ENCODE assay signal across 8 cellular contexts in the genomic region with DNA sequence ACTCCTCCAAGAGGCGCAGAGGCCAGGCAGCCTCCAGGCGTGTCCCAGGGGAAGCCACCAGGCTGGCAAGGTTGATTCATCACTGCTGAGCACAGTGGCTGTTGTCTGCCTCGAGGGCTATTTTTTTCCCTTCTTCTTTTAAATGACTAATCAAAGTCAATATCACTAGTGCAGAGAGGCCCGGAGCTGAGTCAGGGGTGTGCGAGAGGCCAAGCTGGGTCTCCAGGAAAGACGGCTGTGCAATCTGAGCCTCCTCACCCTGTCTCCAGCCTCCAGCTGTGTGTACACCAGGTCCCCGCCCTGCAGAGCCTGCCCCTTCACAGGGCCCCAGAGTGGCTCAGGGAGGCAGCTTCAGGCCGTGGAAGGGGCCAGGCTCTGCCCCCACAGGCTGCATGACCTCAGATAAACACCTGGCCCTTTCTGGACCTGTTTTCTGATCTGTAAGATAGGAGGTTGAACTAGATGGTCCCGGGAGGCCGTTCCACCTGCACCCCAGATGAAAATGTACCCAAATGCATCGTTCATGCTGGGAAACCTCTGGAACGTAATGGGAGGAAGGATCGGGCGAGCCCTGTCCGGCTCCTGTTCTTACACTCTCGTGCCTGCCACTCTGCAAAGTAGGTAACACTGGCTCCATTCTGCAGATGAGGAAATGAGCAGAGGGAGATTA. TPM values are rescaled to one million over a fixed set of nuclear protein-coding genes. Genes with fewer than 3 reads are reported as not detected.
DNase-seq lines count a peak whose midpoint lies in the region; ATAC-seq and TF ChIP-seq lines count a peak whose summit lies in the region.

No MANE protein-coding gene starts in this region.

- H3K27ac ChIP-seq in C4-2B = peak overlapping the region; percentile 52
- no peak overlapping the region for H3K27ac ChIP-seq in gastrocnemius medialis

- TF ChIP-seq CTCF in C4-2B (conservative IDR thresholded peaks at IDR 0.05) (no peak), cardiac fibroblast (IDR thresholded peaks at IDR 0.05; ENCODE audit: low read depth, low read length) (no peak), gastrocnemius medialis (IDR thresholded peaks at IDR 0.05 in 4 of 5, conservative IDR thresholded peaks at IDR 0.05 in 1 of 5) (no peak)

- DNase-seq in HS-27A (ENCODE audit: low read depth) (peak; percentile 83), RPMI7951 (ENCODE audit: low read depth) (peak; percentile 100), cardiac fibroblast (ENCODE audit: low read depth in 2 of 2) (peak; percentile 85 to 98), pulmonary artery endothelial cell (ENCODE audit: low read depth, low spot score) (peak; percentile 79), gastrocnemius medialis (no peak), NCI-H526 treated with DMSO at 0.1 percent for 48 hours (lab: John Stamatoyannopoulos, UW) (no peak)

- intact Hi-C loops in gastrocnemius medialis (cut with DNase I; ENCODE audit: low total_unique reads) = loop anchor here (5.0 kb wide), 1 partner anchor 33 kb away; a partner anchor contains a TSS

- TF ChIP-seq POLR2A in GM18505 (IDR thresholded peaks at IDR 0.05; ENCODE audit: borderline replicate concordance, extremely low read depth, insufficient read depth, insufficient read length) (no peak), gastrocnemius medialis (IDR thresholded peaks at IDR 0.05) (no peak)

- ATAC-seq in GM18505 (IDR thresholded peaks at IDR 0.05; ENCODE audit: unreplicated experiment) (no peak), gastrocnemius medialis (no peak)

- H3K9me3 ChIP-seq in gastrocnemius medialis = no peaks in the 10 kb centered on the region

- no peaks in the 10 kb centered on the region for H3K27me3 ChIP-seq in gastrocnemius medialis

- H3K4me3 ChIP-seq in cardiac fibroblast (replicated peaks in 1 of 2; ENCODE audit: low read depth in 2 of 2, low read length in 2 of 2) = peak overlapping the region in 1 of 2 donors; percentile 81
- H3K4me3 ChIP-seq in gastrocnemius medialis = no peak overlapping the region

- no peaks in the 10 kb centered on the region for H3K36me3 ChIP-seq in gastrocnemius medialis

- in situ Hi-C loops in gastrocnemius medialis (cut with MboI; ENCODE audit: low sequenced_read_pairs in 4 of 4) = loop anchor here in 1 of 4 donors (10.0 kb wide), 1 partner anchor 101 kb away; no protein-coding TSS in a partner anchor

- peaks cover 7 to 21% of the 10 kb centered on the region in 2 donors for H3K4me1 ChIP-seq in gastrocnemius medialis

RNA-seq across cellular contexts. Expression of a gene that starts 3.7 kb away (rescaled TPM):
- 36.4 and 45.6 TPM in 2 replicates for total RNA-seq in RPMI7951 (2014; rRNA removed; shearing (Covaris generic))
- total RNA-seq in pulmonary artery endothelial cell (21.8 and 23.5 TPM in 2 replicates), gastrocnemius medialis (1 to 10 TPM in 3 of 4 donors, under 1 TPM in 1; 0.83 to 8.1 (median 3.2) TPM)

RNA-seq across cellular contexts. Expression of a gene that starts 22.8 kb away (rescaled TPM):
- 19.8 and 20.7 TPM in 2 replicates for total RNA-seq in RPMI7951 (2014; rRNA removed; shearing (Covaris generic))
- total RNA-seq in pulmonary artery endothelial cell (10.4 and 11.9 TPM in 2 replicates), gastrocnemius medialis (1 to 10 TPM; 3.2 to 9.4 (median 7.6) TPM)

RNA-seq across cellular contexts. Expression of a gene that starts 32.4 kb away (rescaled TPM):
- 54.5 and 55.3 TPM in 2 replicates for total RNA-seq in RPMI7951 (2014; rRNA removed; shearing (Covaris generic))
- 52.1 and 70.5 TPM in 2 replicates for total RNA-seq in pulmonary artery endothelial cell
- 100 to 1,000 TPM in 3 of 4 donors, 10 to 100 TPM in 1; 83.9 to 128 (median 114) TPM for total RNA-seq in gastrocnemius medialis

RNA-seq across cellular contexts. Expression of a gene that starts 32.5 kb away (rescaled TPM):
- total RNA-seq in RPMI7951 (2014; rRNA removed; shearing (Covaris generic)) = 2.3 and 2.5 TPM in 2 replicates
- total RNA-seq in pulmonary artery endothelial cell (1.9 and 2.7 TPM in 2 replicates), gastrocnemius medialis (10 to 100 TPM in 1 of 4 donors, 1 to 10 TPM in 3; 3.9 to 10.5 (median 5.6) TPM)

RNA-seq across cellular contexts. Expression of a gene that starts 48.2 kb away (rescaled TPM):
- 2.0 and 2.1 TPM in 2 replicates for total RNA-seq in RPMI7951 (2014; rRNA removed; shearing (Covaris generic))
- 2.5 and 4.3 TPM in 2 replicates for total RNA-seq in pulmonary artery endothelial cell
- total RNA-seq in gastrocnemius medialis = 1 to 10 TPM in 2 of 4 donors, under 1 TPM in 2; 0.64 to 2.5 (median 1.4) TPM

Comparison
In these comparisons a context has a peak if more than half of its experiments do, and no peak if none do; other contexts are left out.
1. DNase-seq: peak in HS-27A (single experiment), RPMI7951 (single experiment), cardiac fibroblast (2 of 2) and pulmonary artery endothelial cell (single experiment); none in gastrocnemius medialis (0 of 2) and NCI-H526 treated with DMSO at 0.1 percent for 48 hours (single experiment).